Comparison of ENCODE assay signal across 12 cellular contexts in the genomic region with DNA sequence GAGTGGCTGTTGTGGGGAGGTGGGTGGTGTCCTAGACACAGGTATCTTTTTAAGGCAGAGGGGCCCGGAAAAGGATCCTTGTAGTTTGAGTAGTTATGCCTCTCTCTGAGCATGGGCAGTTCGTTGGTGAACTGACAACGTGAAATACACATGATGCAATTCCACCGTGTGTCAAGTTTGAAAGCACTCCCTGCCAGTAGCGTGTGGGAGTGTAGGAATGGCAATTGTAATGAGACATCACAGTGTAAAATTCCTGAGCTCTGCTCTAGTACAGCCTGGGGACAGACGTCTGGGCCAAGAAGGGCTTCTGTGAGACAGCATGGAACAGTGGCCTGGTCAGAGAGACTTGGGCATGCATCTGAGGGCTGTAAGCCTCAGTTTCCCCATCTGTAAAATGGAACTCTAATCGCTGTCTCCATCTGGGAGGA. TPM values are rescaled to one million over a fixed set of nuclear protein-coding genes. Genes with fewer than 3 reads are reported as not detected.
DNase-seq lines count a peak whose midpoint lies in the region; ATAC-seq and TF ChIP-seq lines count a peak whose summit lies in the region.
"Had no signal": no experiment of that assay in that cellular context is flagged by ENCODE, and none has a peak within 500 bp of the region (broad histone marks: within the 10 kb centered on the region; RNA-seq: fewer than 3 reads in every experiment).

No MANE protein-coding gene starts in this region.

- POLR2A ChIA-PET in naive thymus-derived CD8-positive, alpha-beta T cell (lab: Charles Lee): interaction anchor here (0.6 to 5.8 kb wide), 4 partner anchors 10 to 81 kb away, joined by 4 to 45 read pairs (median 22); a partner anchor contains a TSS

- H3K36me3 ChIP-seq in MG63: peaks cover 2% of the 10 kb centered on the region; the same call in 1 of the 2 replicates
- H3K36me3 ChIP-seq: neutrophil had no signal

- no peaks in the 10 kb centered on the region for H3K27me3 Mint-ChIP-seq in chondrocyte (ENCODE audit: low read depth)
- no peaks in the 10 kb centered on the region for H3K27me3 Mint-ChIP-seq in naive thymus-derived CD8-positive, alpha-beta T cell
- H3K27me3 Mint-ChIP-seq in activated T-helper 2 cell treated with anti-CD3 and anti-CD28 coated beads, Interferon-gamma antibody, Interleukin-2, Interleukin-4, amounts not matched to agents 10 μg/mL and 5 μg/mL and 100 μg/mL, durations not matched to agents 14 hours and 24 hours and 36 hours (ENCODE audit: low read depth): no peaks in the 10 kb centered on the region

- no peak for TF ChIP-seq CTCF in chondrocyte (IDR thresholded peaks at IDR 0.05)

- H3K9me3 ChIP-seq in MG63: no peaks in the 10 kb centered on the region
- H3K9me3 ChIP-seq: neutrophil had no signal

- H3K4me3 Mint-ChIP-seq in chondrocyte (ENCODE audit: unreplicated experiment): peak overlapping the region; percentile 19
- H3K4me3 Mint-ChIP-seq in naive thymus-derived CD8-positive, alpha-beta T cell: peak overlapping the region in 1 of 10 donors; percentile 14
- H3K4me3 Mint-ChIP-seq in activated T-helper 2 cell treated with anti-CD3 and anti-CD28 coated beads, Interferon-gamma antibody, Interleukin-2, Interleukin-4, amounts not matched to agents 10 μg/mL and 5 μg/mL and 100 μg/mL, durations not matched to agents 14 hours and 24 hours and 36 hours (ENCODE audit: low read depth): no peak overlapping the region

- H3K4me1 Mint-ChIP-seq in chondrocyte (ENCODE audit: low read depth): peaks cover 36% of the 10 kb centered on the region
- peaks cover 29 to 50% (median 46%) of the 10 kb centered on the region in 4 donors for H3K4me1 Mint-ChIP-seq in naive thymus-derived CD8-positive, alpha-beta T cell
- peaks cover 36% of the 10 kb centered on the region for H3K4me1 Mint-ChIP-seq in activated T-helper 2 cell treated with anti-CD3 and anti-CD28 coated beads, Interferon-gamma antibody, Interleukin-2, Interleukin-4, amounts not matched to agents 10 μg/mL and 5 μg/mL and 100 μg/mL, durations not matched to agents 14 hours and 24 hours and 36 hours (ENCODE audit: low read depth)

- H3K36me3 Mint-ChIP-seq in chondrocyte (ENCODE audit: low read depth): no peaks in the 10 kb centered on the region
- no peaks in the 10 kb centered on the region for H3K36me3 Mint-ChIP-seq in naive thymus-derived CD8-positive, alpha-beta T cell
- H3K36me3 Mint-ChIP-seq in activated T-helper 2 cell treated with anti-CD3 and anti-CD28 coated beads, Interferon-gamma antibody, Interleukin-2, Interleukin-4, amounts not matched to agents 10 μg/mL and 5 μg/mL and 100 μg/mL, durations not matched to agents 14 hours and 24 hours and 36 hours (ENCODE audit: low read depth): no peaks in the 10 kb centered on the region

- peak; percentile 21 for DNase-seq in CD1c-positive myeloid dendritic cell (ENCODE audit: extremely low spot score)
- peak; percentile 54 for DNase-seq in MG63
- DNase-seq in chondrocyte (ENCODE audit: low spot score): no peak
- no peak for DNase-seq in naive thymus-derived CD8-positive, alpha-beta T cell
- DNase-seq in SW 1271 (lab: John Stamatoyannopoulos, UW): no peak
- no peak for DNase-seq in activated T-helper 2 cell treated with anti-CD3 and anti-CD28 coated beads, Interferon-gamma antibody, Interleukin-2, Interleukin-4, amounts not matched to agents 10 μg/mL and 5 μg/mL and 100 μg/mL, durations not matched to agents 14 hours and 24 hours and 36 hours (ENCODE audit: low spot score)
- DNase-seq in T1000 (lab: John Stamatoyannopoulos, UW): no peak
- DNase-seq in LoVo (ENCODE audit: low spot score): no peak
- DNase-seq: cerebellar nuclear complex, DMS79 had no signal

- ATAC-seq in naive thymus-derived CD8-positive, alpha-beta T cell: no peak

- no peaks in the 10 kb centered on the region for H3K9me3 Mint-ChIP-seq in chondrocyte (ENCODE audit: low read depth)
- H3K9me3 Mint-ChIP-seq in naive thymus-derived CD8-positive, alpha-beta T cell: no peaks in the 10 kb centered on the region
- no peaks in the 10 kb centered on the region for H3K9me3 Mint-ChIP-seq in activated T-helper 2 cell treated with anti-CD3 and anti-CD28 coated beads, Interferon-gamma antibody, Interleukin-2, Interleukin-4, amounts not matched to agents 10 μg/mL and 5 μg/mL and 100 μg/mL, durations not matched to agents 14 hours and 24 hours and 36 hours

- H3K27me3 ChIP-seq in MG63: no peaks in the 10 kb centered on the region
- H3K27me3 ChIP-seq: neutrophil had no signal

- intact Hi-C loops in activated T-helper 2 cell treated with anti-CD3 and anti-CD28 coated beads, Interferon-gamma antibody, Interleukin-2, Interleukin-4, amounts not matched to agents 10 μg/mL and 5 μg/mL and 100 μg/mL, durations not matched to agents 14 hours and 24 hours and 36 hours (cut with micrococcal nuclease): no loop called here

- no peak overlapping the region for H3K4me3 ChIP-seq in MG63
- H3K4me3 ChIP-seq: SK-N-MC had no signal

- peak overlapping the region; percentile 95 for H3K27ac Mint-ChIP-seq in chondrocyte (ENCODE audit: unreplicated experiment)
- peak overlapping the region in 8 of 10 donors; percentile 25 to 99 (median 74) for H3K27ac Mint-ChIP-seq in naive thymus-derived CD8-positive, alpha-beta T cell
- H3K27ac Mint-ChIP-seq in activated T-helper 2 cell treated with anti-CD3 and anti-CD28 coated beads, Interferon-gamma antibody, Interleukin-2, Interleukin-4, amounts not matched to agents 10 μg/mL and 5 μg/mL and 100 μg/mL, durations not matched to agents 14 hours and 24 hours and 36 hours: no peak overlapping the region

RNA-seq across cellular contexts. Expression of a gene that starts 10.4 kb away (rescaled TPM):
- total RNA-seq in MG63 (2014; rRNA removed; shearing (Covaris generic); ENCODE audit: low replicate concordance): 49.2 and 63.3 TPM in 2 replicates
- total RNA-seq in chondrocyte: 2.8 to 11.3 TPM (median 3.6 TPM) in 3 replicates
- total RNA-seq in naive thymus-derived CD8-positive, alpha-beta T cell: 1 to 10 TPM; 2.7 to 4.6 TPM
- polyA plus RNA-seq in naive thymus-derived CD8-positive, alpha-beta T cell: 1 to 10 TPM; 2.3 to 4.2 (median 3.7) TPM
- 83.4 and 88.9 TPM in 2 replicates for total RNA-seq in activated T-helper 2 cell treated with anti-CD3 and anti-CD28 coated beads, Interferon-gamma antibody, Interleukin-2, Interleukin-4, amounts not matched to agents 10 μg/mL and 5 μg/mL and 100 μg/mL, durations not matched to agents 14 hours and 24 hours and 36 hours

RNA-seq across cellular contexts. Expression of a gene that starts 29.2 kb away (rescaled TPM):
- 22.7 and 48.4 TPM in 2 replicates for total RNA-seq in MG63 (2014; rRNA removed; shearing (Covaris generic); ENCODE audit: low replicate concordance)
- total RNA-seq in chondrocyte: 81.4 to 103 TPM (median 88.2 TPM) in 3 replicates
- 10 to 100 TPM; 54.7 to 56.8 TPM for total RNA-seq in naive thymus-derived CD8-positive, alpha-beta T cell
- polyA plus RNA-seq in naive thymus-derived CD8-positive, alpha-beta T cell: 1 to 10 TPM; 1.1 to 1.8 (median 1.3) TPM
- 75.4 and 76.8 TPM in 2 replicates for total RNA-seq in activated T-helper 2 cell treated with anti-CD3 and anti-CD28 coated beads, Interferon-gamma antibody, Interleukin-2, Interleukin-4, amounts not matched to agents 10 μg/mL and 5 μg/mL and 100 μg/mL, durations not matched to agents 14 hours and 24 hours and 36 hours

RNA-seq across cellular contexts. Expression of a gene that starts 56.3 kb away (rescaled TPM):
- total RNA-seq in MG63 (2014; rRNA removed; shearing (Covaris generic); ENCODE audit: low replicate concordance): 41.9 and 99.7 TPM in 2 replicates
- 41.8 to 48.8 TPM (median 42.5 TPM) in 3 replicates for total RNA-seq in chondrocyte
- total RNA-seq in naive thymus-derived CD8-positive, alpha-beta T cell: 10 to 100 TPM; 66.4 to 68.3 TPM
- 1 to 10 TPM; 2.3 to 5.2 (median 2.7) TPM for polyA plus RNA-seq in naive thymus-derived CD8-positive, alpha-beta T cell
- total RNA-seq in activated T-helper 2 cell treated with anti-CD3 and anti-CD28 coated beads, Interferon-gamma antibody, Interleukin-2, Interleukin-4, amounts not matched to agents 10 μg/mL and 5 μg/mL and 100 μg/mL, durations not matched to agents 14 hours and 24 hours and 36 hours: 131 and 136 TPM in 2 replicates

RNA-seq across cellular contexts. Expression of a gene that starts 59.2 kb away (rescaled TPM):
- total RNA-seq in MG63 (2014; rRNA removed; shearing (Covaris generic); ENCODE audit: low replicate concordance): 2.8 and 9.7 TPM in 2 replicates
- total RNA-seq in chondrocyte: 32.1 to 33.0 TPM (median 32.2 TPM) in 3 replicates
- 10 to 100 TPM; 24.8 to 28.0 TPM for total RNA-seq in naive thymus-derived CD8-positive, alpha-beta T cell
- under 1 TPM; 0.29 to 0.96 (median 0.51) TPM for polyA plus RNA-seq in naive thymus-derived CD8-positive, alpha-beta T cell
- 10.7 and 11.3 TPM in 2 replicates for total RNA-seq in activated T-helper 2 cell treated with anti-CD3 and anti-CD28 coated beads, Interferon-gamma antibody, Interleukin-2, Interleukin-4, amounts not matched to agents 10 μg/mL and 5 μg/mL and 100 μg/mL, durations not matched to agents 14 hours and 24 hours and 36 hours

Comparison
In these comparisons a context has a peak if more than half of its experiments do, and no peak if none do; other contexts are left out.
1. DNase-seq: peak in CD1c-positive myeloid dendritic cell (single experiment) and MG63 (single experiment); none in chondrocyte (single experiment), naive thymus-derived CD8-positive, alpha-beta T cell (0 of 10), SW 1271 (0 of 2), activated T-helper 2 cell treated with anti-CD3 and anti-CD28 coated beads, Interferon-gamma antibody, Interleukin-2, Interleukin-4, amounts not matched to agents 10 μg/mL and 5 μg/mL and 100 μg/mL, durations not matched to agents 14 hours and 24 hours and 36 hours (single experiment), T1000 (single experiment) and LoVo (single experiment).